In the genomic region with DNA sequence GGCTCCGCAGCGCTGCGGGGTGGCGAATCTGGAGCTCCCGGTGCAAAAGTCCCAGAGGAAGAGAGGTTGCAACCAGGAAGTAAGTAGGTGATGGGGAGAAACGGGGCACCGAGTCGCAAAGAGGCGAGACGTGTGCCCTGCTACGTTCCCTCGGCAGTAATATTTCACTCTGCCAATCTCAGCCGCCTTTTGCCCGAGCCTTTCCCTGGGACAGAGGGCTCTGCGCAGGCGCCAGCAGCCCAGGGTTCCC, we compare ENCODE assay signal across 8 cellular contexts. TPM values are rescaled to one million over a fixed set of nuclear protein-coding genes. Genes with fewer than 3 reads are reported as not detected.
DNase-seq lines count a peak whose midpoint lies in the region; ATAC-seq, FAIRE-seq and TF ChIP-seq lines count a peak whose summit lies in the region.

Gene NR1D1, minus strand, starts transcription at position 171 of the 250 bp plus-strand sequence. CDS start 495 bp downstream, outside the sequence.

- CTCF ChIA-PET in activated CD4-positive, alpha-beta memory T cell treated with anti-CD3 and anti-CD28 coated beads, Interleukin-2, amount 10 ng/mL, durations not matched to agents 7 days and 5 days (lab: Charles Lee), result interaction anchor here (0.9 to 10.5 kb wide), 7 partner anchors 12 to 76 kb away, joined by 3 to 141 read pairs (median 4); partner anchors contain the start of genes MED24 and MSL1

- in situ Hi-C loops in GM13976 (cut with MboI; ENCODE audit: low sequenced_read_pairs, unreplicated experiment), result no loop called here

- DNase-seq in GM19239 (ENCODE audit: insufficient read length, low spot score) (no peak), heart right ventricle (no peak), skeletal muscle cell (ENCODE audit: low read depth) (no peak), GM13976 (ENCODE audit: low spot score) (no peak), NCI-H2196 (lab: John Stamatoyannopoulos, UW; ENCODE audit: unreplicated experiment) (no peak), DMS153 (lab: John Stamatoyannopoulos, UW) (no peak)
- no peak for DNase-seq in activated CD4-positive, alpha-beta memory T cell treated with anti-CD3 and anti-CD28 coated beads, Interleukin-2, amount 10 ng/mL, durations not matched to agents 7 days and 5 days

- H3K27me3 ChIP-seq in heart right ventricle, result no peaks in the 10 kb centered on the region

- no peaks in the 10 kb centered on the region for H3K9me3 ChIP-seq in heart right ventricle

- peak in 1 of 8 donors; percentile 0 for ATAC-seq in heart right ventricle
- no peak for ATAC-seq in GM18868 (IDR thresholded peaks at IDR 0.05; ENCODE audit: unreplicated experiment)

- peaks cover 0 to 33% (median 28%) of the 10 kb centered on the region in 9 donors for H3K36me3 ChIP-seq in heart right ventricle

- peak within 1 kb of the TSS; percentile 77 for H3K4me3 Mint-ChIP-seq in activated CD4-positive, alpha-beta memory T cell treated with anti-CD3 and anti-CD28 coated beads, Interleukin-2, amount 10 ng/mL, durations not matched to agents 7 days and 5 days

- H3K4me1 Mint-ChIP-seq in activated CD4-positive, alpha-beta memory T cell treated with anti-CD3 and anti-CD28 coated beads, Interleukin-2, amount 10 ng/mL, durations not matched to agents 7 days and 5 days, result peaks cover 89% of the 10 kb centered on the region

- H3K4me1 ChIP-seq in heart right ventricle, result peaks cover 39 to 88% (median 77%) of the 10 kb centered on the region in 9 donors

- peak within 1 kb of the TSS; percentile 81 to 99 (median 95) for H3K27ac ChIP-seq in heart right ventricle

- H3K27ac Mint-ChIP-seq in activated CD4-positive, alpha-beta memory T cell treated with anti-CD3 and anti-CD28 coated beads, Interleukin-2, amount 10 ng/mL, durations not matched to agents 7 days and 5 days, result peak within 1 kb of the TSS; percentile 92

- peak within 1 kb of the TSS; percentile 59 to 100 (median 84) for H3K4me3 ChIP-seq in heart right ventricle
- H3K4me3 ChIP-seq in skeletal muscle cell (ENCODE audit: low read depth, low read length), result peak within 1 kb of the TSS; percentile 88

- POLR2A ChIA-PET in activated CD4-positive, alpha-beta memory T cell treated with anti-CD3 and anti-CD28 coated beads, Interleukin-2, amount 10 ng/mL, durations not matched to agents 7 days and 5 days (lab: Charles Lee), result interaction anchor here (0.9 to 7.8 kb wide), 13 partner anchors 10 to 381 kb away, joined by 3 to 110 read pairs (median 4); partner anchors contain the start of genes CASC3, MED24, MSL1 and PSMD3

- TF ChIP-seq CTCF in heart right ventricle (IDR thresholded peaks at IDR 0.05) (peak in 1 of 9 donors; percentile 10), GM13976 (IDR thresholded peaks at IDR 0.05; ENCODE audit: borderline replicate concordance, control extremely low read depth, extremely low read depth, insufficient read depth, missing control alignments) (no peak)

- WGBS in heart right ventricle, 2 donors, result 0 to 1% methylated on average over 16 of the region's 16 CpGs

- peaks cover 24% of the 10 kb centered on the region for H3K36me3 Mint-ChIP-seq in activated CD4-positive, alpha-beta memory T cell treated with anti-CD3 and anti-CD28 coated beads, Interleukin-2, amount 10 ng/mL, durations not matched to agents 7 days and 5 days (ENCODE audit: low read depth)

- no peaks in the 10 kb centered on the region for H3K9me3 Mint-ChIP-seq in activated CD4-positive, alpha-beta memory T cell treated with anti-CD3 and anti-CD28 coated beads, Interleukin-2, amount 10 ng/mL, durations not matched to agents 7 days and 5 days

- intact Hi-C loops in heart right ventricle (cut with DNase I), result no loop called here

- H3K27me3 Mint-ChIP-seq in activated CD4-positive, alpha-beta memory T cell treated with anti-CD3 and anti-CD28 coated beads, Interleukin-2, amount 10 ng/mL, durations not matched to agents 7 days and 5 days, result no peaks in the 10 kb centered on the region

- FAIRE-seq in GM19239 (lab: Jason Lieb, UNC), result peak; percentile 18

RNA-seq across cellular contexts. Expression of gene NR1D1, which starts in this region (rescaled TPM):
- 1 to 10 TPM; 5.2 to 5.9 TPM for total RNA-seq in activated CD4-positive, alpha-beta memory T cell treated with anti-CD3 and anti-CD28 coated beads, Interleukin-2, amount 10 ng/mL, durations not matched to agents 7 days and 5 days
- 10 to 100 TPM in 7 of 10 donors, 1 to 10 TPM in 3; 5.5 to 41.3 (median 29.9) TPM for total RNA-seq in heart right ventricle
- polyA plus RNA-seq in heart right ventricle, result 10 to 100 TPM in 1 of 2 donors, 1 to 10 TPM in 1; 7.1 to 24.4 TPM
